30 cellular contexts compared by ENCODE assay signal in the genomic region with DNA sequence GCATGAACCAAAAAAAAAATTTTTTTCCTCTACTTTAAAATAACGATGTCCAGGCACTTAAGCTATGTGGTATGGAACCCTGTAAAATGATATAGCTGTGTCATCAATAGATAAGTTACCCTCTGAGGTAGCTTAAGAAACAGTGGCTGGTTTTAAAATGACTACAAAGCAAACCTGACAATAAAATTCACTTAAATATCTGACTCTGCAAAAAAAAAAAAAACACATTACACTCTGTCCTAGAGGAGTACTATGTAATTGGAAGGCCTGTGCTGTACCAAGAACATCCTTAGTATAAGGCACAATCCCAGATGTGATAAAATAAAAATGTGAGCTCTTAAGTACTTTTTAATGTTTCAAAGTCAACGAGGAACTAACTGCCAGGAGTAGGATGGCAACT.
"Had no signal": no experiment of that assay in that cellular context is flagged by ENCODE, and none has a peak within 500 bp of the region (broad histone marks: within the 10 kb centered on the region; RNA-seq: fewer than 3 reads in every experiment).

No MANE protein-coding gene starts in this region.

- H3K36me3 ChIP-seq: lower lobe of right lung, pancreas, prostate gland, sigmoid colon, spleen, suprapubic skin, thoracic aorta, tibial artery, upper lobe of right lung had no signal

- H3K9me3 Mint-ChIP-seq: naive thymus-derived CD8-positive, alpha-beta T cell; stimulated activated effector memory CD8-positive, alpha-beta T cell treated with anti-CD3 and anti-CD28 coated beads, Interleukin-12 subunit alpha, Interleukin-12 subunit beta, amount 100 ng/mL, for 72 hours; stimulated activated naive CD8-positive, alpha-beta T cell treated with anti-CD3 and anti-CD28 coated beads, Interleukin-15, Interleukin-2, amounts not matched to agents 100 ng/mL and 50 ng/mL, for 24 hours had no signal

- H3K27ac ChIP-seq: lower lobe of right lung, pancreas, prostate gland, sigmoid colon, spleen, suprapubic skin, thoracic aorta, tibial artery, upper lobe of right lung had no signal

- H3K27me3 ChIP-seq: pancreas, sigmoid colon, tibial artery, upper lobe of right lung had no signal

- H3K4me3 Mint-ChIP-seq: naive thymus-derived CD8-positive, alpha-beta T cell; nephron; neural crest cell; stimulated activated effector memory CD8-positive, alpha-beta T cell treated with anti-CD3 and anti-CD28 coated beads, Interleukin-12 subunit alpha, Interleukin-12 subunit beta, amount 100 ng/mL, for 72 hours; stimulated activated naive CD8-positive, alpha-beta T cell treated with anti-CD3 and anti-CD28 coated beads, Interleukin-15, Interleukin-2, amounts not matched to agents 100 ng/mL and 50 ng/mL, for 24 hours had no signal

- DNase-seq: hippocampal formation; kidney glomerular epithelial cell; left cardiac atrium; lower lobe of right lung; mammary epithelial cell; mesenchymal stem cell; naive thymus-derived CD8-positive, alpha-beta T cell; nucleus accumbens; pancreas; posterior cingulate gyrus; retina; right cardiac atrium; sigmoid colon; small intestine; spleen; stimulated activated CD4-positive, alpha-beta T cell treated with anti-CD3 and anti-CD28 coated beads, Interleukin-4, amount 100 ng/mL, for 24 hours; stimulated activated naive CD4-positive, alpha-beta T cell; tibial artery; trophoblast cell; upper lobe of right lung had no signal

- H3K4me3 ChIP-seq: lower lobe of right lung, pancreas, prostate gland, sigmoid colon, spleen, suprapubic skin, thoracic aorta, tibial artery, upper lobe of right lung had no signal

- H3K27ac Mint-ChIP-seq: naive thymus-derived CD8-positive, alpha-beta T cell; nephron; stimulated activated effector memory CD8-positive, alpha-beta T cell treated with anti-CD3 and anti-CD28 coated beads, Interleukin-12 subunit alpha, Interleukin-12 subunit beta, amount 100 ng/mL, for 72 hours; stimulated activated naive CD8-positive, alpha-beta T cell treated with anti-CD3 and anti-CD28 coated beads, Interleukin-15, Interleukin-2, amounts not matched to agents 100 ng/mL and 50 ng/mL, for 24 hours had no signal

- ATAC-seq: left cardiac atrium; left lobe of liver; lower lobe of right lung; naive thymus-derived CD8-positive, alpha-beta T cell; pancreas; right cardiac atrium; stimulated activated effector memory CD8-positive, alpha-beta T cell treated with anti-CD3 and anti-CD28 coated beads, Interleukin-12 subunit alpha, Interleukin-12 subunit beta, amount 100 ng/mL, for 72 hours; upper lobe of right lung had no signal

- H3K9me3 ChIP-seq: lower lobe of right lung, pancreas, prostate gland, sigmoid colon, spleen, suprapubic skin, thoracic aorta, tibial artery, upper lobe of right lung had no signal

- H3K4me1 ChIP-seq: lower lobe of right lung, pancreas, prostate gland, sigmoid colon, spleen, suprapubic skin, tibial artery, upper lobe of right lung had no signal

- H3K36me3 Mint-ChIP-seq: naive thymus-derived CD8-positive, alpha-beta T cell; stimulated activated effector memory CD8-positive, alpha-beta T cell treated with anti-CD3 and anti-CD28 coated beads, Interleukin-12 subunit alpha, Interleukin-12 subunit beta, amount 100 ng/mL, for 72 hours had no signal

- FAIRE-seq: keratinocyte, pancreas, small intestine, urothelium cell line had no signal

- H3K4me1 Mint-ChIP-seq: naive thymus-derived CD8-positive, alpha-beta T cell; neural crest cell; stimulated activated effector memory CD8-positive, alpha-beta T cell treated with anti-CD3 and anti-CD28 coated beads, Interleukin-12 subunit alpha, Interleukin-12 subunit beta, amount 100 ng/mL, for 72 hours had no signal
